Comparison of ENCODE assay signal across 1 cellular context in genomic region chr17:82267575-82268379, GRCh38.
A peak's percentile ranks its signal among the peaks of the same experiment; 100 is the strongest.
TF ChIP-seq lines count a peak whose summit lies in the region.

No MANE protein-coding gene starts in this region.

TF ChIP-seq in HepG2, 621 proteins besides CTCF, POLR2A, EP300 and RAD21 (continued from another document and continues in another):
- TF ChIP-seq ZNF710 (CRISPR knock-in tag; IDR thresholded peaks at IDR 0.05; ENCODE audit: borderline replicate concordance) = peak; percentile 88; the same call in 1 of the 2 replicates
- TF ChIP-seq AHR (CRISPR knock-in tag; IDR thresholded peaks at IDR 0.05) = 0 out of 2 replicates have a peak, but pooled peaks have one; percentile 46
- TF ChIP-seq POGK (CRISPR knock-in tag; conservative IDR thresholded peaks at IDR 0.05) = peak; percentile 60; the same call in 1 of the 2 replicates
- TF ChIP-seq KDM5A (IDR thresholded peaks at IDR 0.05; ENCODE audit: borderline replicate concordance, low read length) = no peak; the same call in 1 of the 2 replicates
- no peak for TF ChIP-seq HOXA7 (CRISPR knock-in tag; IDR thresholded peaks at IDR 0.05)
- no peak for TF ChIP-seq ZNF383 (CRISPR knock-in tag; IDR thresholded peaks at IDR 0.05; ENCODE audit: borderline replicate concordance)
- TF ChIP-seq, protein P1, sequence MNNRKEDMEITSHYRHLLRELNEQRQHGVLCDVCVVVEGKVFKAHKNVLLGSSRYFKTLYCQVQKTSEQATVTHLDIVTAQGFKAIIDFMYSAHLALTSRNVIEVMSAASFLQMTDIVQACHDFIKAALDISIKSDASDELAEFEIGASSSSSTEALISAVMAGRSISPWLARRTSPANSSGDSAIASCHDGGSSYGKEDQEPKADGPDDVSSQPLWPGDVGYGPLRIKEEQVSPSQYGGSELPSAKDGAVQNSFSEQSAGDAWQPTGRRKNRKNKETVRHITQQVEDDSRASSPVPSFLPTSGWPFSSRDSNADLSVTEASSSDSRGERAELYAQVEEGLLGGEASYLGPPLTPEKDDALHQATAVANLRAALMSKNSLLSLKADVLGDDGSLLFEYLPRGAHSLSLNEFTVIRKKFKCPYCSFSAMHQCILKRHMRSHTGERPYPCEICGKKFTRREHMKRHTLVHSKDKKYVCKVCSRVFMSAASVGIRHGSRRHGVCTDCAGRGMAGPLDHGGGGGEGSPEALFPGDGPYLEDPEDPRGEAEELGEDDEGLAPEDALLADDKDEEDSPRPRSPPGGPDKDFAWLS (CRISPR knock-in tag; IDR thresholded peaks at IDR 0.05; ENCODE audit: borderline replicate concordance) = peak; percentile 92; the same call in 1 of the 2 replicates
- TF ChIP-seq ZNF672 (CRISPR knock-in tag; IDR thresholded peaks at IDR 0.05) = 0 out of 2 replicates have a peak, but pooled peaks have one; percentile 15
- TF ChIP-seq ZNF557 (CRISPR knock-in tag; IDR thresholded peaks at IDR 0.05) = 0 out of 2 replicates have a peak, but pooled peaks have one; percentile 50
- peak; percentile 73; the same call in 1 of the 2 replicates for TF ChIP-seq ZNF225 (CRISPR knock-in tag; IDR thresholded peaks at IDR 0.05)
- TF ChIP-seq ZEB1 (IDR thresholded peaks at IDR 0.05; ENCODE audit: insufficient replicate concordance, low read depth) = no peak
- TF ChIP-seq CCAR2 (optimal IDR thresholded peaks at IDR 0.05; ENCODE audit: low read depth, low read length) = no peak
- TF ChIP-seq, protein P2, sequence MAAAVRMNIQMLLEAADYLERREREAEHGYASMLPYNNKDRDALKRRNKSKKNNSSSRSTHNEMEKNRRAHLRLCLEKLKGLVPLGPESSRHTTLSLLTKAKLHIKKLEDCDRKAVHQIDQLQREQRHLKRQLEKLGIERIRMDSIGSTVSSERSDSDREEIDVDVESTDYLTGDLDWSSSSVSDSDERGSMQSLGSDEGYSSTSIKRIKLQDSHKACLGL (CRISPR knock-in tag; IDR thresholded peaks at IDR 0.05) = peak; percentile 83
- TF ChIP-seq NR3C1 (CRISPR knock-in tag; IDR thresholded peaks at IDR 0.05) = no peak
- no peak for TF ChIP-seq SP140L (CRISPR knock-in tag; IDR thresholded peaks at IDR 0.05; ENCODE audit: borderline replicate concordance)
- peak; percentile 93 for TF ChIP-seq KDM6A (CRISPR knock-in tag; IDR thresholded peaks at IDR 0.05; ENCODE audit: low read depth)
- no peak for TF ChIP-seq IKZF1 (IDR thresholded peaks at IDR 0.05)
- peak; percentile 90 for TF ChIP-seq TEAD3 (CRISPR knock-in tag; optimal IDR thresholded peaks at IDR 0.05; ENCODE audit: borderline replicate concordance)
- peak; percentile 91 for TF ChIP-seq MYC (CRISPR knock-in tag; IDR thresholded peaks at IDR 0.05; ENCODE audit: borderline replicate concordance)
- TF ChIP-seq, protein P3, sequence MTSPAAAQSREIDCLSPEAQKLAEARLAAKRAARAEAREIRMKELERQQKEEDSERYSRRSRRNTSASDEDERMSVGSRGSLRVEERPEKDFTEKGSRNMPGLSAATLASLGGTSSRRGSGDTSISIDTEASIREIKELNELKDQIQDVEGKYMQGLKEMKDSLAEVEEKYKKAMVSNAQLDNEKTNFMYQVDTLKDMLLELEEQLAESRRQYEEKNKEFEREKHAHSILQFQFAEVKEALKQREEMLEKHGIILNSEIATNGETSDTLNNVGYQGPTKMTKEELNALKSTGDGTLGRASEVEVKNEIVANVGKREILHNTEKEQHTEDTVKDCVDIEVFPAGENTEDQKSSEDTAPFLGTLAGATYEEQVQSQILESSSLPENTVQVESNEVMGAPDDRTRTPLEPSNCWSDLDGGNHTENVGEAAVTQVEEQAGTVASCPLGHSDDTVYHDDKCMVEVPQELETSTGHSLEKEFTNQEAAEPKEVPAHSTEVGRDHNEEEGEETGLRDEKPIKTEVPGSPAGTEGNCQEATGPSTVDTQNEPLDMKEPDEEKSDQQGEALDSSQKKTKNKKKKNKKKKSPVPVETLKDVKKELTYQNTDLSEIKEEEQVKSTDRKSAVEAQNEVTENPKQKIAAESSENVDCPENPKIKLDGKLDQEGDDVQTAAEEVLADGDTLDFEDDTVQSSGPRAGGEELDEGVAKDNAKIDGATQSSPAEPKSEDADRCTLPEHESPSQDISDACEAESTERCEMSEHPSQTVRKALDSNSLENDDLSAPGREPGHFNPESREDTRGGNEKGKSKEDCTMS (CRISPR knock-in tag; conservative IDR thresholded peaks at IDR 0.05) = 0 out of 2 replicates have a peak, but pooled peaks have one; percentile 4
- TF ChIP-seq SMARCE1 (IDR thresholded peaks at IDR 0.05; ENCODE audit: borderline replicate concordance) = no peak
- peak; percentile 68 for TF ChIP-seq ZNF7 (CRISPR knock-in tag; IDR thresholded peaks at IDR 0.05)
- TF ChIP-seq, protein P4, sequence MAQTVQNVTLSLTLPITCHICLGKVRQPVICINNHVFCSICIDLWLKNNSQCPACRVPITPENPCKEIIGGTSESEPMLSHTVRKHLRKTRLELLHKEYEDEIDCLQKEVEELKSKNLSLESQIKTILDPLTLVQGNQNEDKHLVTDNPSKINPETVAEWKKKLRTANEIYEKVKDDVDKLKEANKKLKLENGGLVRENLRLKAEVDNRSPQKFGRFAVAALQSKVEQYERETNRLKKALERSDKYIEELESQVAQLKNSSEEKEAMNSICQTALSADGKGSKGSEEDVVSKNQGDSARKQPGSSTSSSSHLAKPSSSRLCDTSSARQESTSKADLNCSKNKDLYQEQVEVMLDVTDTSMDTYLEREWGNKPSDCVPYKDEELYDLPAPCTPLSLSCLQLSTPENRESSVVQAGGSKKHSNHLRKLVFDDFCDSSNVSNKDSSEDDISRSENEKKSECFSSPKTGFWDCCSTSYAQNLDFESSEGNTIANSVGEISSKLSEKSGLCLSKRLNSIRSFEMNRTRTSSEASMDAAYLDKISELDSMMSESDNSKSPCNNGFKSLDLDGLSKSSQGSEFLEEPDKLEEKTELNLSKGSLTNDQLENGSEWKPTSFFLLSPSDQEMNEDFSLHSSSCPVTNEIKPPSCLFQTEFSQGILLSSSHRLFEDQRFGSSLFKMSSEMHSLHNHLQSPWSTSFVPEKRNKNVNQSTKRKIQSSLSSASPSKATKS (CRISPR knock-in tag; IDR thresholded peaks at IDR 0.05) = 0 out of 2 replicates have a peak, but pooled peaks have one; percentile 20
- TF ChIP-seq MED8 (CRISPR knock-in tag; IDR thresholded peaks at IDR 0.05; ENCODE audit: insufficient replicate concordance) = peak; percentile 83
- TF ChIP-seq NPAS2 (CRISPR knock-in tag; IDR thresholded peaks at IDR 0.05; ENCODE audit: borderline replicate concordance) = no peak
- peak; percentile 68 for TF ChIP-seq ZFX (CRISPR knock-in tag; IDR thresholded peaks at IDR 0.05; ENCODE audit: low read depth)
- TF ChIP-seq TSC22D2 (CRISPR knock-in tag; IDR thresholded peaks at IDR 0.05; ENCODE audit: borderline replicate concordance) = no peak; the same call in 1 of the 2 replicates
- peak; percentile 98 for TF ChIP-seq SKIL (CRISPR knock-in tag; IDR thresholded peaks at IDR 0.05; ENCODE audit: borderline replicate concordance)
- peak; percentile 89; the same call in 1 of the 2 replicates for TF ChIP-seq ZNF232 (CRISPR knock-in tag; IDR thresholded peaks at IDR 0.05; ENCODE audit: borderline replicate concordance)
- TF ChIP-seq TEF (CRISPR knock-in tag; IDR thresholded peaks at IDR 0.05) = no peak; the same call in 1 of the 2 replicates
- peak; percentile 96; the same call in 1 of the 2 replicates for TF ChIP-seq ZNF331 (CRISPR knock-in tag; IDR thresholded peaks at IDR 0.05)
- no peak for TF ChIP-seq ZNF180 (CRISPR knock-in tag; IDR thresholded peaks at IDR 0.05; ENCODE audit: borderline replicate concordance, low read depth)
- TF ChIP-seq TFAP4 (IDR thresholded peaks at IDR 0.05; ENCODE audit: borderline replicate concordance, low read depth) = peak; percentile 100
- TF ChIP-seq ZNF224 (CRISPR knock-in tag; IDR thresholded peaks at IDR 0.05) = no peak
- TF ChIP-seq ZNF260 (CRISPR knock-in tag; IDR thresholded peaks at IDR 0.05; ENCODE audit: borderline replicate concordance, low read depth) = no peak
- peak; percentile 54 for TF ChIP-seq STAG1 (CRISPR knock-in tag; IDR thresholded peaks at IDR 0.05)
- no peak for TF ChIP-seq ZNF75D (CRISPR knock-in tag; IDR thresholded peaks at IDR 0.05; ENCODE audit: borderline replicate concordance)
- TF ChIP-seq MBD4 (IDR thresholded peaks at IDR 0.05; ENCODE audit: borderline replicate concordance, low read length) = no peak
- peak; percentile 57 for TF ChIP-seq RBM22 (optimal IDR thresholded peaks at IDR 0.05; ENCODE audit: low read length)
- no peak for TF ChIP-seq REXO4 (CRISPR knock-in tag; IDR thresholded peaks at IDR 0.05; ENCODE audit: borderline replicate concordance)
- TF ChIP-seq RBFOX2 (IDR thresholded peaks at IDR 0.05; ENCODE audit: low read depth, low read length) = peak; percentile 59; the same call in 1 of the 2 replicates
- TF ChIP-seq ERF (CRISPR knock-in tag; IDR thresholded peaks at IDR 0.05) = peak; percentile 98
- TF ChIP-seq RFXAP (CRISPR knock-in tag; IDR thresholded peaks at IDR 0.05; ENCODE audit: borderline replicate concordance) = peak; percentile 96
- peak; percentile 36; the same call in 1 of the 2 replicates for TF ChIP-seq ZIK1 (CRISPR knock-in tag; IDR thresholded peaks at IDR 0.05; ENCODE audit: borderline replicate concordance, low read depth)
- TF ChIP-seq MTERF4 (CRISPR knock-in tag; IDR thresholded peaks at IDR 0.05) = no peak
- TF ChIP-seq SYNCRIP (IDR thresholded peaks at IDR 0.05; ENCODE audit: insufficient read depth, low read depth, low read length) = no peak
- TF ChIP-seq ARID2 (CRISPR knock-in tag; IDR thresholded peaks at IDR 0.05; ENCODE audit: borderline replicate concordance) = peak; percentile 98
- TF ChIP-seq SIN3A (IDR thresholded peaks at IDR 0.05; ENCODE audit: borderline replicate concordance, low read depth, low read length) = no peak
- TF ChIP-seq, protein P5, sequence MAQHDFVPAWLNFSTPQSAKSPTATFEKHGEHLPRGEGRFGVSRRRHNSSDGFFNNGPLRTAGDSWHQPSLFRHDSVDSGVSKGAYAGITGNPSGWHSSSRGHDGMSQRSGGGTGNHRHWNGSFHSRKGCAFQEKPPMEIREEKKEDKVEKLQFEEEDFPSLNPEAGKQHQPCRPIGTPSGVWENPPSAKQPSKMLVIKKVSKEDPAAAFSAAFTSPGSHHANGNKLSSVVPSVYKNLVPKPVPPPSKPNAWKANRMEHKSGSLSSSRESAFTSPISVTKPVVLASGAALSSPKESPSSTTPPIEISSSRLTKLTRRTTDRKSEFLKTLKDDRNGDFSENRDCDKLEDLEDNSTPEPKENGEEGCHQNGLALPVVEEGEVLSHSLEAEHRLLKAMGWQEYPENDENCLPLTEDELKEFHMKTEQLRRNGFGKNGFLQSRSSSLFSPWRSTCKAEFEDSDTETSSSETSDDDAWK (CRISPR knock-in tag; IDR thresholded peaks at IDR 0.05) = no peak
